In genomic region chr4:168831585-168831918, GRCh38 we compare ENCODE assay signal across 8 cellular contexts.
DNase-seq lines count a peak whose midpoint lies in the region; FAIRE-seq and TF ChIP-seq lines count a peak whose summit lies in the region.

No MANE protein-coding gene starts in this region.

- H3K9me1 ChIP-seq in keratinocyte (ENCODE audit: control insufficient read depth, extremely low read depth, insufficient read depth, low read length) = peaks cover under 1% of the 10 kb centered on the region

- 3 to 4% methylated on average over 14 of the region's 14 CpGs for WGBS in GM23248 (ENCODE audit: low coverage in 1 of 2, low lambda C conversion rate in 2 of 2, missing lambda C conversion rate in 2 of 2), 2 experiments
- WGBS in testis, 2 donors = 1 to 2% methylated on average over 14 of the region's 14 CpGs

- H3K9me2 ChIP-seq in GM23248 (ENCODE audit: insufficient read depth) = no peaks in the 10 kb centered on the region

- H3K4me3 Mint-ChIP-seq in activated T-helper 1 cell treated with anti-CD3 and anti-CD28 coated beads, Interleukin-12 subunit alpha, Interleukin-12 subunit beta, Interleukin-2, Interleukin-4 antibody, amounts not matched to agents 30 ng/mL and 10 ng/mL and 1 ng/mL, durations not matched to agents 14 hours and 24 hours and 36 hours = peak overlapping the region; percentile 84

- TF ChIP-seq CTCF in AG10803 (conservative IDR thresholded peaks at IDR 0.05; ENCODE audit: low read length) (no peak), keratinocyte (optimal IDR thresholded peaks at IDR 0.05 in 1 of 3, IDR thresholded peaks at IDR 0.05 in 1 of 3, conservative IDR thresholded peaks at IDR 0.05 in 1 of 3; ENCODE audit: extremely low read depth in 1 of 3, insufficient read depth in 2 of 3, low read length in 3 of 3) (no peak), testis (IDR thresholded peaks at IDR 0.05) (no peak)

- 0 out of 2 replicates have a peak, but pooled peaks cover 4% of the 10 kb centered on the region for H3K4me1 ChIP-seq in GM23248 (ENCODE audit: insufficient read depth)
- H3K4me1 ChIP-seq in keratinocyte (ENCODE audit: control insufficient read depth, extremely low read depth, insufficient read depth, low read length) = peaks cover 37% of the 10 kb centered on the region
- H3K4me1 ChIP-seq in testis = peaks cover 6% of the 10 kb centered on the region

- H3K27ac ChIP-seq in GM23248 (no peak overlapping the region), keratinocyte (ENCODE audit: control insufficient read depth, insufficient read depth, low read length) (peak overlapping the region; percentile 44), testis (peak overlapping the region; percentile 90 to 98)

- no peak for FAIRE-seq in keratinocyte (lab: Jason Lieb, UNC)

- H3K4me2 ChIP-seq in GM23248 (ENCODE audit: unreplicated experiment) (peak overlapping the region; percentile 79), keratinocyte (ENCODE audit: control insufficient read depth, extremely low read depth, insufficient read depth, low read depth, low read length) (peak overlapping the region; percentile 82)

- H3K9me3 ChIP-seq in GM23248 (ENCODE audit: low read depth) = no peaks in the 10 kb centered on the region
- H3K9me3 ChIP-seq in keratinocyte (ENCODE audit: control insufficient read depth, low read depth, low read length) = no peaks in the 10 kb centered on the region
- no peaks in the 10 kb centered on the region for H3K9me3 ChIP-seq in testis

- peaks cover 46% of the 10 kb centered on the region for H3K27me3 Mint-ChIP-seq in activated T-helper 1 cell treated with anti-CD3 and anti-CD28 coated beads, Interleukin-12 subunit alpha, Interleukin-12 subunit beta, Interleukin-2, Interleukin-4 antibody, amounts not matched to agents 30 ng/mL and 10 ng/mL and 1 ng/mL, durations not matched to agents 14 hours and 24 hours and 36 hours (ENCODE audit: insufficient read depth)

- in situ Hi-C loops in GM23248 (cut with MboI) = no loop called here

- dilution Hi-C loops in keratinocyte (cut with MboI; ENCODE audit: extremely low pct_ligation_motif_present, low sequenced_read_pairs) = no loop called here

- DNase-seq in AG10803 (ENCODE audit: low read depth) (no peak), GM23248 (peak; percentile 17), keratinocyte (ENCODE audit: low read depth, low spot score) (no peak), testis (no peak), H4 (ENCODE audit: low spot score) (no peak), NCI-H146 treated with DMSO at 0.1 percent for 48 hours (lab: John Stamatoyannopoulos, UW; ENCODE audit: unreplicated experiment) (no peak), SIG-M5 (lab: John Stamatoyannopoulos, UW) (no peak)
- DNase-seq in activated T-helper 1 cell treated with anti-CD3 and anti-CD28 coated beads, Interleukin-12 subunit alpha, Interleukin-12 subunit beta, Interleukin-2, Interleukin-4 antibody, amounts not matched to agents 30 ng/mL and 10 ng/mL and 1 ng/mL, durations not matched to agents 14 hours and 24 hours and 36 hours (ENCODE audit: low spot score) = no peak

- H3K79me2 ChIP-seq in GM23248 (ENCODE audit: insufficient read depth) (peaks cover 26% of the 10 kb centered on the region), keratinocyte (ENCODE audit: control insufficient read depth, insufficient read depth, low read length) (peaks cover 46% of the 10 kb centered on the region)

- H3K27ac Mint-ChIP-seq in activated T-helper 1 cell treated with anti-CD3 and anti-CD28 coated beads, Interleukin-12 subunit alpha, Interleukin-12 subunit beta, Interleukin-2, Interleukin-4 antibody, amounts not matched to agents 30 ng/mL and 10 ng/mL and 1 ng/mL, durations not matched to agents 14 hours and 24 hours and 36 hours = peak overlapping the region; percentile 49

- H3K36me3 Mint-ChIP-seq in activated T-helper 1 cell treated with anti-CD3 and anti-CD28 coated beads, Interleukin-12 subunit alpha, Interleukin-12 subunit beta, Interleukin-2, Interleukin-4 antibody, amounts not matched to agents 30 ng/mL and 10 ng/mL and 1 ng/mL, durations not matched to agents 14 hours and 24 hours and 36 hours (ENCODE audit: low read depth) = peaks cover 1% of the 10 kb centered on the region

- H2AFZ ChIP-seq in GM23248 = peak overlapping the region; percentile 94
- H2AFZ ChIP-seq in keratinocyte (ENCODE audit: control insufficient read depth, low read length) = peak overlapping the region; percentile 87

- intact Hi-C loops in activated T-helper 1 cell treated with anti-CD3 and anti-CD28 coated beads, Interleukin-12 subunit alpha, Interleukin-12 subunit beta, Interleukin-2, Interleukin-4 antibody, amounts not matched to agents 30 ng/mL and 10 ng/mL and 1 ng/mL, durations not matched to agents 14 hours and 24 hours and 36 hours (cut with micrococcal nuclease) = loop anchor here (1.0 to 5.0 kb wide), 6 partner anchors 14 to 513 kb away; partner anchors contain the start of genes CBR4 and DDX60
- intact Hi-C loops in testis (cut with DNase I; ENCODE audit: low total_unique reads) = no loop called here

- H3K4me1 Mint-ChIP-seq in activated T-helper 1 cell treated with anti-CD3 and anti-CD28 coated beads, Interleukin-12 subunit alpha, Interleukin-12 subunit beta, Interleukin-2, Interleukin-4 antibody, amounts not matched to agents 30 ng/mL and 10 ng/mL and 1 ng/mL, durations not matched to agents 14 hours and 24 hours and 36 hours (ENCODE audit: low read depth) = peaks cover 14% of the 10 kb centered on the region

- H3K9ac ChIP-seq in GM23248 (peak overlapping the region; percentile 81), keratinocyte (ENCODE audit: control insufficient read depth, extremely low read depth, insufficient read depth, low read length) (peak overlapping the region; percentile 96)

- H3K36me3 ChIP-seq in GM23248 (ENCODE audit: low read depth) (no peaks in the 10 kb centered on the region), keratinocyte (ENCODE audit: control insufficient read depth in 2 of 2, extremely low read depth in 1 of 2, insufficient read depth in 2 of 2, low read length in 2 of 2) (peaks cover 0 to 9% of the 10 kb centered on the region in 2 experiments), testis (ENCODE audit: low read depth, missing control alignments) (no peaks in the 10 kb centered on the region)

- H3K27me3 ChIP-seq in GM23248 (replicated peaks; ENCODE audit: insufficient read depth) (no peaks in the 10 kb centered on the region), keratinocyte (ENCODE audit: control insufficient read depth, extremely low read depth, insufficient read depth, low read length) (no peaks in the 10 kb centered on the region), testis (no peaks in the 10 kb centered on the region)

- no peaks in the 10 kb centered on the region for H4K20me1 ChIP-seq in GM23248 (ENCODE audit: insufficient read depth)
- H4K20me1 ChIP-seq in keratinocyte (ENCODE audit: control insufficient read depth, extremely low read depth, insufficient read depth, low read length) = peaks cover 5% of the 10 kb centered on the region

- H3F3A ChIP-seq in GM23248 (ENCODE audit: insufficient read depth) = no peaks in the 10 kb centered on the region

- no peak for TF ChIP-seq POLR2A in testis (IDR thresholded peaks at IDR 0.05)

- no peaks in the 10 kb centered on the region for H3K9me3 Mint-ChIP-seq in activated T-helper 1 cell treated with anti-CD3 and anti-CD28 coated beads, Interleukin-12 subunit alpha, Interleukin-12 subunit beta, Interleukin-2, Interleukin-4 antibody, amounts not matched to agents 30 ng/mL and 10 ng/mL and 1 ng/mL, durations not matched to agents 14 hours and 24 hours and 36 hours

- H3K4me3 ChIP-seq in AG10803 (ENCODE audit: low read length) = peak overlapping the region; percentile 88
- H3K4me3 ChIP-seq in GM23248 = peak overlapping the region; percentile 95
- peak overlapping the region; percentile 77 to 95 (median 82) for H3K4me3 ChIP-seq in keratinocyte (ENCODE audit: control insufficient read depth in 2 of 3, extremely low read depth in 1 of 3, insufficient read depth in 2 of 3, low read depth in 1 of 3, low read length in 3 of 3)
- peak overlapping the region; percentile 65 to 73 for H3K4me3 ChIP-seq in testis
